ENCODE assay signal across 25 cellular contexts in genomic region chr6:129297592-129297991, GRCh38.
"Had no signal": no experiment of that assay in that cellular context is flagged by ENCODE, and none has a peak within 500 bp of the region (broad histone marks: within the 10 kb centered on the region; RNA-seq: fewer than 3 reads in every experiment).

No MANE protein-coding gene starts in this region.

- H3K27ac ChIP-seq: adrenal gland, body of pancreas, breast epithelium, SJCRH30, SK-N-MC had no signal

- H3K36me3 Mint-ChIP-seq: activated naive CD4-positive, alpha-beta T cell treated with anti-CD3 and anti-CD28 coated beads, Interleukin-2, amount 50 U/mL, for 72 hours had no signal

- DNase-seq: activated CD4-positive, alpha-beta T cell treated with anti-CD3 and anti-CD28 coated beads for 36 hours; activated CD4-positive, alpha-beta T cell treated with anti-CD3 and anti-CD28 coated beads, Interleukin-2, amount 10 ng/mL, durations not matched to agents 7 days and 5 days; activated CD4-positive, alpha-beta T cell treated with anti-CD3 and anti-CD28 coated beads, Interleukin-2, amount 50 U/mL, for 48 hours; activated CD8-positive, alpha-beta T cell treated with anti-CD3 and anti-CD28 coated beads, Interleukin-2, amount 10 ng/mL, durations not matched to agents 7 days and 5 days; activated gamma-delta T cell; activated naive CD4-positive, alpha-beta T cell treated with Interleukin-2 at 50 U/mL for 16 hours; activated T-cell treated with anti-CD3 and anti-CD28 coated beads, Interleukin-2, amount 50 U/mL, for 24 hours; adrenal gland; body of pancreas; caudate nucleus; NCI-H1105 treated with DMSO at 0.1 percent for 48 hours; NCI-H1436 treated with DMSO at 0.1 percent for 48 hours; NCI-H1694 treated with DMSO at 0.1 percent for 48 hours; NCI-H2029; NCI-H345; NCI-H524 treated with DMSO at 0.1 percent for 48 hours; SHP77; SJCRH30; T1000 had no signal

- H3K4me3 Mint-ChIP-seq: activated CD4-positive, alpha-beta T cell treated with anti-CD3 and anti-CD28 coated beads for 36 hours; activated CD4-positive, alpha-beta T cell treated with anti-CD3 and anti-CD28 coated beads, Interleukin-2, amount 10 ng/mL, durations not matched to agents 7 days and 5 days; activated CD8-positive, alpha-beta T cell treated with anti-CD3 and anti-CD28 coated beads, Interleukin-2, amount 10 ng/mL, durations not matched to agents 7 days and 5 days; activated T-cell treated with anti-CD3 and anti-CD28 coated beads, Interleukin-2, amount 50 U/mL, for 24 hours had no signal

- H3K27me3 Mint-ChIP-seq: activated T-cell treated with anti-CD3 and anti-CD28 coated beads, Interleukin-2, amount 50 U/mL, for 24 hours had no signal

- H3K9me3 ChIP-seq: body of pancreas, breast epithelium, SJCRH30 had no signal

- H3K27ac Mint-ChIP-seq: activated CD4-positive, alpha-beta T cell treated with anti-CD3 and anti-CD28 coated beads for 36 hours; activated CD4-positive, alpha-beta T cell treated with anti-CD3 and anti-CD28 coated beads, Interleukin-2, amount 10 ng/mL, durations not matched to agents 7 days and 5 days; activated CD8-positive, alpha-beta T cell treated with anti-CD3 and anti-CD28 coated beads, Interleukin-2, amount 10 ng/mL, durations not matched to agents 7 days and 5 days; activated naive CD4-positive, alpha-beta T cell treated with anti-CD3 and anti-CD28 coated beads, Interleukin-2, amount 50 U/mL, for 72 hours; activated T-cell treated with anti-CD3 and anti-CD28 coated beads, Interleukin-2, amount 50 U/mL, for 24 hours; activated T-helper 2 cell treated with anti-CD3 and anti-CD28 coated beads, Interferon-gamma antibody, Interleukin-2, Interleukin-4, amounts not matched to agents 10 μg/mL and 5 μg/mL and 100 μg/mL, durations not matched to agents 14 hours and 24 hours and 36 hours had no signal

- H3K9me3 Mint-ChIP-seq: activated CD4-positive, alpha-beta T cell treated with anti-CD3 and anti-CD28 coated beads, Interleukin-2, amount 10 ng/mL, durations not matched to agents 7 days and 5 days; activated naive CD4-positive, alpha-beta T cell treated with anti-CD3 and anti-CD28 coated beads, Interleukin-2, amount 50 U/mL, for 72 hours; activated T-cell treated with anti-CD3 and anti-CD28 coated beads, Interleukin-2, amount 50 U/mL, for 24 hours; activated T-helper 2 cell treated with anti-CD3 and anti-CD28 coated beads, Interferon-gamma antibody, Interleukin-2, Interleukin-4, amounts not matched to agents 10 μg/mL and 5 μg/mL and 100 μg/mL, durations not matched to agents 14 hours and 24 hours and 36 hours had no signal

- ATAC-seq: activated CD4-positive, alpha-beta T cell treated with anti-CD3 and anti-CD28 coated beads for 36 hours; activated CD4-positive, CD25-positive, alpha-beta regulatory T cell treated with anti-CD3 and anti-CD28 coated beads, Interleukin-2, amount 50 U/mL, for 24 hours; activated CD8-positive, alpha-beta T cell treated with anti-CD3 and anti-CD28 coated beads, Interleukin-2, amount 10 ng/mL, durations not matched to agents 7 days and 5 days; activated naive CD4-positive, alpha-beta T cell treated with anti-CD3 and anti-CD28 coated beads, Interleukin-2, amount 50 U/mL, for 72 hours; body of pancreas; K562 had no signal

- H3K4me1 ChIP-seq: adrenal gland, body of pancreas, breast epithelium, SJCRH30 had no signal

- H3K4me1 Mint-ChIP-seq: activated CD4-positive, alpha-beta T cell treated with anti-CD3 and anti-CD28 coated beads for 36 hours; activated CD4-positive, alpha-beta T cell treated with anti-CD3 and anti-CD28 coated beads, Interleukin-2, amount 10 ng/mL, durations not matched to agents 7 days and 5 days had no signal

- H3K27me3 ChIP-seq: adrenal gland, body of pancreas, breast epithelium, SJCRH30 had no signal

- H3K4me3 ChIP-seq: adrenal gland, body of pancreas, breast epithelium, K562, SJCRH30, SK-N-MC had no signal

- H3K36me3 ChIP-seq: adrenal gland, breast epithelium, SJCRH30 had no signal
